ENCODE assay signal across 8 cellular contexts in genomic region chr18:63106727-63107126, GRCh38.
DNase-seq lines count a peak whose midpoint lies in the region; ATAC-seq lines count a peak whose summit lies in the region.

No MANE protein-coding gene starts in this region.

- H3K4me3 Mint-ChIP-seq in activated T-cell treated with anti-CD3 and anti-CD28 coated beads, Interleukin-2, amount 50 U/mL, for 24 hours, result peak overlapping the region; percentile 56
- H3K4me3 Mint-ChIP-seq in stimulated activated naive B cell treated with anti-CD40 and anti-IgM and Interleukin-4, amounts not matched to agents 10 μg/mL and 1 μg/mL and 100 μg/mL, for 72 hours, result peak overlapping the region; percentile 77 to 82

- H3K4me1 Mint-ChIP-seq in activated T-cell treated with anti-CD3 and anti-CD28 coated beads, Interleukin-2, amount 50 U/mL, for 24 hours (ENCODE audit: low read depth), result peaks cover 30% of the 10 kb centered on the region
- peaks cover 48 to 73% of the 10 kb centered on the region in 2 donors for H3K4me1 Mint-ChIP-seq in stimulated activated naive B cell treated with anti-CD40 and anti-IgM and Interleukin-4, amounts not matched to agents 10 μg/mL and 1 μg/mL and 100 μg/mL, for 72 hours

- H3K9me3 Mint-ChIP-seq in activated T-cell treated with anti-CD3 and anti-CD28 coated beads, Interleukin-2, amount 50 U/mL, for 24 hours, result peaks cover under 1% of the 10 kb centered on the region
- H3K9me3 Mint-ChIP-seq in stimulated activated naive B cell treated with anti-CD40 and anti-IgM and Interleukin-4, amounts not matched to agents 10 μg/mL and 1 μg/mL and 100 μg/mL, for 72 hours, result peaks cover 6 to 11% of the 10 kb centered on the region in 2 donors

- H3K36me3 Mint-ChIP-seq in activated T-cell treated with anti-CD3 and anti-CD28 coated beads, Interleukin-2, amount 50 U/mL, for 24 hours (ENCODE audit: low read depth), result no peaks in the 10 kb centered on the region
- H3K36me3 Mint-ChIP-seq in stimulated activated naive B cell treated with anti-CD40 and anti-IgM and Interleukin-4, amounts not matched to agents 10 μg/mL and 1 μg/mL and 100 μg/mL, for 72 hours, result peaks cover 13 to 23% of the 10 kb centered on the region in 2 donors

- ATAC-seq in HG02571 (IDR thresholded peaks at IDR 0.05; ENCODE audit: unreplicated experiment) (peak; percentile 18), HG03469 (IDR thresholded peaks at IDR 0.05; ENCODE audit: unreplicated experiment) (peak; percentile 29)
- peak; percentile 40 to 47 for ATAC-seq in stimulated activated naive B cell treated with anti-CD40 and anti-IgM and Interleukin-4, amounts not matched to agents 10 μg/mL and 1 μg/mL and 100 μg/mL, for 72 hours (replicated peaks)

- DNase-seq in activated T-cell treated with anti-CD3 and anti-CD28 coated beads, Interleukin-2, amount 50 U/mL, for 24 hours, result no peak
- DNase-seq in activated T-cell treated with anti-CD3 and anti-CD28 coated beads, Interleukin-2, amount 50 U/mL, for 1 hour, result no peak
- DNase-seq in stimulated activated naive B cell treated with anti-CD40 and anti-IgM and Interleukin-4, amounts not matched to agents 10 μg/mL and 1 μg/mL and 100 μg/mL, for 72 hours, result no peak
- DNase-seq in inferior parietal cortex (ENCODE audit: extremely low spot score), result no peak
- no peak for DNase-seq in SHP77 treated with DMSO at 0.1 percent for 48 hours (lab: John Stamatoyannopoulos, UW)
- no peak for DNase-seq in anterior cingulate cortex (lab: John Stamatoyannopoulos, UW)

- peak overlapping the region; percentile 94 for H3K27ac Mint-ChIP-seq in activated T-cell treated with anti-CD3 and anti-CD28 coated beads, Interleukin-2, amount 50 U/mL, for 24 hours
- peak overlapping the region; percentile 94 for H3K27ac Mint-ChIP-seq in stimulated activated naive B cell treated with anti-CD40 and anti-IgM and Interleukin-4, amounts not matched to agents 10 μg/mL and 1 μg/mL and 100 μg/mL, for 72 hours

- peaks cover 4% of the 10 kb centered on the region for H3K27me3 Mint-ChIP-seq in activated T-cell treated with anti-CD3 and anti-CD28 coated beads, Interleukin-2, amount 50 U/mL, for 24 hours
- H3K27me3 Mint-ChIP-seq in stimulated activated naive B cell treated with anti-CD40 and anti-IgM and Interleukin-4, amounts not matched to agents 10 μg/mL and 1 μg/mL and 100 μg/mL, for 72 hours, result peaks cover 6 to 10% of the 10 kb centered on the region in 2 donors
